In the genomic region with DNA sequence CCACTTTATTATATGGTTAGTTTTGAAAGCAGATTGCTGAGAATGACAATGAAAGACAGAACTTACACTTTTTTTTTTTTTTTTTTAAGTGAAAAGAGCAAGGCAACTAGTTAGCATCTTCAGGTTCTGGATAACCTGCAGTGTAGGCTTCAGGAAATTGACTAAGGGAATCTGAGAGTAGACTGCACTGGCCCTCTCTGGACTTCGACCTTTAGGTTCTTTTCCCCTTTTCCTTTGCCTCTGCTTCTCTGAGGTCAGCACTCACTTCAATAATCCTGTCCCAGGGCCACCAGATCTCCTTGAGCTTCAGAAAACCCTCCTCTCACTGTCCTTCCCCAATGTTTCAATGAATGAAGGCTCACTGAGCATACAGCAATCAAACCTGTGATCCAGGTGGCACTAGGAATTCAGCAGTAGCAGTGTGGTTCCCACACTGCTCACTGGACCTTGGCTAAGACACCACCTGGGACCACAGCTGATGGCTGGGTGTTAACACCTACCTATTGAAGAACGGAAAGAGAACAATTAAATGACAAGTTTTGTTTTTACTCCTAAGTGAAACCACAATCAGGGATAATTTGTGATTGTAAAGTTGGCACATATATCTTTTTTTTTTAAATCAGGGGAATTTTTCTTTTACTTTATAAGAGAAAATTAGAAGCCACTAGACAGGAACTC, we compare ENCODE assay signal across 1 cellular context.
TF ChIP-seq lines count a peak whose summit lies in the region.

No MANE protein-coding gene starts in this region.

TF ChIP-seq in GM12878, 131 proteins besides CTCF, POLR2A, EP300 and RAD21 (continued from another document and continues in another):
- TF ChIP-seq, protein P1, sequence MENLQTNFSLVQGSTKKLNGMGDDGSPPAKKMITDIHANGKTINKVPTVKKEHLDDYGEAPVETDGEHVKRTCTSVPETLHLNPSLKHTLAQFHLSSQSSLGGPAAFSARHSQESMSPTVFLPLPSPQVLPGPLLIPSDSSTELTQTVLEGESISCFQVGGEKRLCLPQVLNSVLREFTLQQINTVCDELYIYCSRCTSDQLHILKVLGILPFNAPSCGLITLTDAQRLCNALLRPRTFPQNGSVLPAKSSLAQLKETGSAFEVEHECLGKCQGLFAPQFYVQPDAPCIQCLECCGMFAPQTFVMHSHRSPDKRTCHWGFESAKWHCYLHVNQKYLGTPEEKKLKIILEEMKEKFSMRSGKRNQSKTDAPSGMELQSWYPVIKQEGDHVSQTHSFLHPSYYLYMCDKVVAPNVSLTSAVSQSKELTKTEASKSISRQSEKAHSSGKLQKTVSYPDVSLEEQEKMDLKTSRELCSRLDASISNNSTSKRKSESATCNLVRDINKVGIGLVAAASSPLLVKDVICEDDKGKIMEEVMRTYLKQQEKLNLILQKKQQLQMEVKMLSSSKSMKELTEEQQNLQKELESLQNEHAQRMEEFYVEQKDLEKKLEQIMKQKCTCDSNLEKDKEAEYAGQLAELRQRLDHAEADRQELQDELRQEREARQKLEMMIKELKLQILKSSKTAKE (IDR thresholded peaks at IDR 0.05; ENCODE audit: low read depth, poor library complexity, severe bottlenecking): peak; percentile 74
- TF ChIP-seq, protein P2, sequence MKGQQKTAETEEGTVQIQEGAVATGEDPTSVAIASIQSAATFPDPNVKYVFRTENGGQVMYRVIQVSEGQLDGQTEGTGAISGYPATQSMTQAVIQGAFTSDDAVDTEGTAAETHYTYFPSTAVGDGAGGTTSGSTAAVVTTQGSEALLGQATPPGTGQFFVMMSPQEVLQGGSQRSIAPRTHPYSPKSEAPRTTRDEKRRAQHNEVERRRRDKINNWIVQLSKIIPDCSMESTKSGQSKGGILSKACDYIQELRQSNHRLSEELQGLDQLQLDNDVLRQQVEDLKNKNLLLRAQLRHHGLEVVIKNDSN (IDR thresholded peaks at IDR 0.05; ENCODE audit: borderline replicate concordance, extremely low read length, insufficient read depth, low read depth, low read length): no peak
- TF ChIP-seq, protein P3, sequence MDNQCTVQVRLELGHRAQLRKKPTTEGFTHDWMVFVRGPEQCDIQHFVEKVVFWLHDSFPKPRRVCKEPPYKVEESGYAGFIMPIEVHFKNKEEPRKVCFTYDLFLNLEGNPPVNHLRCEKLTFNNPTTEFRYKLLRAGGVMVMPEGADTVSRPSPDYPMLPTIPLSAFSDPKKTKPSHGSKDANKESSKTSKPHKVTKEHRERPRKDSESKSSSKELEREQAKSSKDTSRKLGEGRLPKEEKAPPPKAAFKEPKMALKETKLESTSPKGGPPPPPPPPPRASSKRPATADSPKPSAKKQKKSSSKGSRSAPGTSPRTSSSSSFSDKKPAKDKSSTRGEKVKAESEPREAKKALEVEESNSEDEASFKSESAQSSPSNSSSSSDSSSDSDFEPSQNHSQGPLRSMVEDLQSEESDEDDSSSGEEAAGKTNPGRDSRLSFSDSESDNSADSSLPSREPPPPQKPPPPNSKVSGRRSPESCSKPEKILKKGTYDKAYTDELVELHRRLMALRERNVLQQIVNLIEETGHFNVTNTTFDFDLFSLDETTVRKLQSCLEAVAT (IDR thresholded peaks at IDR 0.05): peak; percentile 72
- peak; percentile 66 for TF ChIP-seq BCL3 (IDR thresholded peaks at IDR 0.05; ENCODE audit: borderline replicate concordance, insufficient read depth, low read depth, low read length, poor library complexity, severe bottlenecking)
- TF ChIP-seq ZNF24 (IDR thresholded peaks at IDR 0.05): no peak
- peak; percentile 88; the same call in 1 of the 2 replicates for TF ChIP-seq ZNF217 (IDR thresholded peaks at IDR 0.05)
- TF ChIP-seq SREBF1 (IDR thresholded peaks at IDR 0.05; ENCODE audit: low read length): no peak
- no peak for TF ChIP-seq NFYA (IDR thresholded peaks at IDR 0.05; ENCODE audit: borderline replicate concordance, low read depth, low read length)
- TF ChIP-seq POU2F2 (IDR thresholded peaks at IDR 0.05; ENCODE audit: borderline replicate concordance, low read depth, low read length): peak; percentile 50; the same call in 1 of the 3 replicates
- no peak for TF ChIP-seq TCF7 (IDR thresholded peaks at IDR 0.05; ENCODE audit: borderline replicate concordance)
- TF ChIP-seq, protein P4, sequence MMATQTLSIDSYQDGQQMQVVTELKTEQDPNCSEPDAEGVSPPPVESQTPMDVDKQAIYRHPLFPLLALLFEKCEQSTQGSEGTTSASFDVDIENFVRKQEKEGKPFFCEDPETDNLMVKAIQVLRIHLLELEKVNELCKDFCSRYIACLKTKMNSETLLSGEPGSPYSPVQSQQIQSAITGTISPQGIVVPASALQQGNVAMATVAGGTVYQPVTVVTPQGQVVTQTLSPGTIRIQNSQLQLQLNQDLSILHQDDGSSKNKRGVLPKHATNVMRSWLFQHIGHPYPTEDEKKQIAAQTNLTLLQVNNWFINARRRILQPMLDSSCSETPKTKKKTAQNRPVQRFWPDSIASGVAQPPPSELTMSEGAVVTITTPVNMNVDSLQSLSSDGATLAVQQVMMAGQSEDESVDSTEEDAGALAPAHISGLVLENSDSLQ (IDR thresholded peaks at IDR 0.05): no peak
- peak; percentile 84 for TF ChIP-seq ATF7 (IDR thresholded peaks at IDR 0.05; ENCODE audit: low read depth)
- no peak for TF ChIP-seq FOXK2 (IDR thresholded peaks at IDR 0.05)
- no peak for TF ChIP-seq E2F4 (IDR thresholded peaks at IDR 0.05; ENCODE audit: low read depth, low read length)
- TF ChIP-seq STAT3 (IDR thresholded peaks at IDR 0.05; ENCODE audit: low read depth, low read length): no peak
- TF ChIP-seq IRF4 (IDR thresholded peaks at IDR 0.05; ENCODE audit: low read depth, low read length): peak; percentile 53; the same call in 1 of the 2 replicates
- 0 out of 2 replicates have a peak, but pooled peaks have one; percentile 20 for TF ChIP-seq FOXM1 (IDR thresholded peaks at IDR 0.05; ENCODE audit: low read depth, low read length)
- no peak for TF ChIP-seq KAT2A (conservative IDR thresholded peaks at IDR 0.05; ENCODE audit: control insufficient read depth, low read depth, low read length)
- TF ChIP-seq FOS (IDR thresholded peaks at IDR 0.05; ENCODE audit: borderline replicate concordance, extremely low read depth, insufficient read length): no peak
- TF ChIP-seq SMAD5 (IDR thresholded peaks at IDR 0.05; ENCODE audit: low read depth): no peak
- peak; percentile 75 to 83 for TF ChIP-seq BHLHE40 (IDR thresholded peaks at IDR 0.05; ENCODE audit: borderline replicate concordance in 1 of 2, low read depth in 2 of 2, low read length in 1 of 2)
- no peak for TF ChIP-seq IRF3 (IDR thresholded peaks at IDR 0.05)
- no peak for TF ChIP-seq RBBP5 (conservative IDR thresholded peaks at IDR 0.05)
- no peak for TF ChIP-seq ZSCAN29 (IDR thresholded peaks at IDR 0.05)
- no peak for TF ChIP-seq ZZZ3 (IDR thresholded peaks at IDR 0.05; ENCODE audit: control insufficient read depth, insufficient read length, low read depth)
- no peak for TF ChIP-seq ATF3 (IDR thresholded peaks at IDR 0.05; ENCODE audit: borderline replicate concordance, extremely low read depth, low read depth, low read length)
- no peak for TF ChIP-seq NKRF (conservative IDR thresholded peaks at IDR 0.05)
- no peak for TF ChIP-seq NR2C2 (IDR thresholded peaks at IDR 0.05; ENCODE audit: borderline replicate concordance, control insufficient read depth, insufficient read length, low read depth)
- TF ChIP-seq SIN3A (IDR thresholded peaks at IDR 0.05; ENCODE audit: low read depth, low read length): no peak
- TF ChIP-seq HDAC2 (IDR thresholded peaks at IDR 0.05): no peak
- no peak for TF ChIP-seq ESRRA (IDR thresholded peaks at IDR 0.05; ENCODE audit: low read length)
- TF ChIP-seq ZNF274 (IDR thresholded peaks at IDR 0.05; ENCODE audit: insufficient read depth, insufficient read length): no peak
- no peak for TF ChIP-seq CEBPZ (IDR thresholded peaks at IDR 0.05; ENCODE audit: low read depth, low read length)
- TF ChIP-seq NR2C1 (IDR thresholded peaks at IDR 0.05): no peak
- TF ChIP-seq PRDM15 (CRISPR knock-in tag; IDR thresholded peaks at IDR 0.05): no peak
- TF ChIP-seq SREBF2 (IDR thresholded peaks at IDR 0.05; ENCODE audit: low read length): no peak
- no peak for TF ChIP-seq RELA (IDR thresholded peaks at IDR 0.05; ENCODE audit: borderline replicate concordance, partially characterized antibody)
